ENCODE assay signal across 8 cellular contexts in genomic region chr3:50121416-50122032, GRCh38. TPM values are rescaled to one million over a fixed set of nuclear protein-coding genes. Genes with fewer than 3 reads are reported as not detected.
A peak's percentile ranks its signal among the peaks of the same experiment; 100 is the strongest.
DNase-seq lines count a peak whose midpoint lies in the region; ATAC-seq and TF ChIP-seq lines count a peak whose summit lies in the region.

No MANE protein-coding gene starts in this region.

- H3K4me3 ChIP-seq in fibroblast of villous mesenchyme (ENCODE audit: low read depth, low read length) (no peak overlapping the region), thoracic aorta (no peak overlapping the region)

- ATAC-seq in omental fat pad (ENCODE audit: low FRiP score), result peak; percentile 81
- peak; percentile 81 for ATAC-seq in thoracic aorta (ENCODE audit: insufficient number of reproducible peaks, low FRiP score, low read depth)

- H3K9me3 ChIP-seq in thoracic aorta, result no peaks in the 10 kb centered on the region

- peaks cover 7 to 27% of the 10 kb centered on the region in 2 donors for H3K4me1 ChIP-seq in thoracic aorta (ENCODE audit: control insufficient read depth in 1 of 2, low read depth in 2 of 2)

- TF ChIP-seq CTCF in fibroblast of villous mesenchyme (IDR thresholded peaks at IDR 0.05; ENCODE audit: insufficient read depth, low read depth, low read length) (peak; percentile 82), omental fat pad (IDR thresholded peaks at IDR 0.05) (peak in 2 of 3 donors; percentile 39 to 90), thoracic aorta (IDR thresholded peaks at IDR 0.05) (peak; percentile 82)

- DNase-seq in NCI-H2196 (lab: John Stamatoyannopoulos, UW; ENCODE audit: unreplicated experiment) (peak; percentile 63), NCI-H2196 treated with DMSO at 0.1 percent for 48 hours (lab: John Stamatoyannopoulos, UW; ENCODE audit: unreplicated experiment) (no peak), HPDE6-E6E7 (ENCODE audit: extremely low spot score) (peak; percentile 65), activated T-helper 1 cell treated with Interleukin-2 at 50 U/mL for 16 hours (ENCODE audit: low read depth) (peak; percentile 50), fibroblast of villous mesenchyme (ENCODE audit: low read depth) (peak; percentile 79), omental fat pad (ENCODE audit: low spot score) (peak; percentile 38), thoracic aorta (ENCODE audit: low spot score) (no peak)

- H3K27me3 ChIP-seq in thoracic aorta (replicated peaks; ENCODE audit: insufficient read depth), result no peaks in the 10 kb centered on the region

- no peak overlapping the region for H3K27ac ChIP-seq in thoracic aorta

- H3K36me3 ChIP-seq in thoracic aorta, result peaks cover 26% of the 10 kb centered on the region

TF ChIP-seq in PFSK-1, 5 proteins besides CTCF, POLR2A, EP300 and RAD21:
- TF ChIP-seq REST (IDR thresholded peaks at IDR 0.05; ENCODE audit: insufficient read depth in 1 of 2, low read depth in 2 of 2, low read length in 2 of 2) (no peak), POLR2AphosphoS5 (IDR thresholded peaks at IDR 0.05; ENCODE audit: low read depth, low read length) (peak; percentile 18; the same call in 1 of the 2 replicates)
TF ChIP-seq in PFSK-1: peak in this region for 1.

RNA-seq across cellular contexts. Expression of gene RBM5, which starts 32.8 kb away (rescaled TPM):
- 63.7 TPM for polyA plus RNA-seq in PFSK-1 (2012; ENCODE audit: insufficient read length, low read depth)
- total RNA-seq in fibroblast of villous mesenchyme (121 and 192 TPM in 2 replicates), omental fat pad (100 to 1,000 TPM; 143 to 308 (median 190) TPM), thoracic aorta (100 to 1,000 TPM; 217 to 301 TPM)

RNA-seq across cellular contexts. Expression of gene SEMA3F, which starts 33.6 kb away (rescaled TPM):
- polyA plus RNA-seq in PFSK-1 (2012; ENCODE audit: insufficient read length, low read depth), result 84.4 TPM
- total RNA-seq in fibroblast of villous mesenchyme (0.32 and 0.86 TPM in 2 replicates), omental fat pad (10 to 100 TPM; 18.3 to 46.2 (median 33.8) TPM), thoracic aorta (10 to 100 TPM; 25.5 to 35.1 TPM)

Comparison
In these comparisons a context has a peak if more than half of its experiments do, and no peak if none do; other contexts are left out.
1. DNase-seq: peak in NCI-H2196 (single experiment), HPDE6-E6E7 (single experiment), activated T-helper 1 cell treated with Interleukin-2 at 50 U/mL for 16 hours (single experiment), fibroblast of villous mesenchyme (single experiment) and omental fat pad (single experiment); none in NCI-H2196 treated with DMSO at 0.1 percent for 48 hours (single experiment) and thoracic aorta (single experiment).
2. RNA of gene SEMA3F, which starts 33.6 kb away (total RNA-seq): 18.3 to 46.2 TPM in omental fat pad and 25.5 to 35.1 TPM in thoracic aorta; 0.32 to 0.86 TPM in fibroblast of villous mesenchyme; every median in the first group is over 10 times any median in the second.
3. Peak in every context shown above with its lines, with median percentiles within 50 percentile points of each other: CTCF ChIP-seq.